14 cellular contexts compared by ENCODE assay signal in genomic region chr12:64219135-64219534, GRCh38. TPM values are rescaled to one million over a fixed set of nuclear protein-coding genes. Genes with fewer than 3 reads are reported as not detected.
DNase-seq lines count a peak whose midpoint lies in the region; ATAC-seq and TF ChIP-seq lines count a peak whose summit lies in the region.
"Had no signal": no experiment of that assay in that cellular context is flagged by ENCODE, and none has a peak within 500 bp of the region (broad histone marks: within the 10 kb centered on the region; RNA-seq: fewer than 3 reads in every experiment).

No MANE protein-coding gene starts in this region.

- DNase-seq in KBM-7 (peak; percentile 20), neural crest cell (ENCODE audit: low read depth, low spot score) (no peak), NCI-H1092 treated with DMSO at 0.1 percent for 48 hours (lab: John Stamatoyannopoulos, UW) (no peak), chondrocyte (ENCODE audit: low spot score) (no peak)
- DNase-seq in activated T-helper 2 cell treated with anti-CD3 and anti-CD28 coated beads, Interferon-gamma antibody, Interleukin-2, Interleukin-4, amounts not matched to agents 10 μg/mL and 5 μg/mL and 100 μg/mL, durations not matched to agents 14 hours and 24 hours and 36 hours (ENCODE audit: low spot score), result no peak
- DNase-seq: activated CD4-positive, CD25-positive, alpha-beta regulatory T cell; islet precursor cell; NCI-H1436 treated with DMSO at 0.1 percent for 48 hours; NCI-H524; sigmoid colon had no signal

- no peaks in the 10 kb centered on the region for H3K9me3 ChIP-seq in ES-I3 (ENCODE audit: control insufficient read depth, insufficient read depth, low read length)
- H3K9me3 ChIP-seq: sigmoid colon, suprapubic skin had no signal

- H3K36me3 ChIP-seq in ES-I3 (ENCODE audit: insufficient read depth, low read length), result no peaks in the 10 kb centered on the region
- H3K36me3 ChIP-seq: sigmoid colon, suprapubic skin had no signal

- no peaks in the 10 kb centered on the region for H3K9me3 Mint-ChIP-seq in activated T-helper 2 cell treated with anti-CD3 and anti-CD28 coated beads, Interferon-gamma antibody, Interleukin-2, Interleukin-4, amounts not matched to agents 10 μg/mL and 5 μg/mL and 100 μg/mL, durations not matched to agents 14 hours and 24 hours and 36 hours
- H3K9me3 Mint-ChIP-seq in neural crest cell (no peaks in the 10 kb centered on the region), chondrocyte (ENCODE audit: low read depth) (no peaks in the 10 kb centered on the region)

- H3K27ac Mint-ChIP-seq in activated T-helper 2 cell treated with anti-CD3 and anti-CD28 coated beads, Interferon-gamma antibody, Interleukin-2, Interleukin-4, amounts not matched to agents 10 μg/mL and 5 μg/mL and 100 μg/mL, durations not matched to agents 14 hours and 24 hours and 36 hours, result peak overlapping the region; percentile 58
- H3K27ac Mint-ChIP-seq in neural crest cell (ENCODE audit: unreplicated experiment) (no peak overlapping the region), chondrocyte (ENCODE audit: unreplicated experiment) (no peak overlapping the region)

- ATAC-seq in HG02642 (IDR thresholded peaks at IDR 0.05; ENCODE audit: poor library complexity, unreplicated experiment), result no peak
- ATAC-seq: Right ventricle myocardium inferior had no signal

- peaks cover 13% of the 10 kb centered on the region; the same call in 1 of the 2 replicates for H3K4me1 ChIP-seq in ES-I3 (ENCODE audit: insufficient read depth, low read length)

- H3K4me3 Mint-ChIP-seq in activated T-helper 2 cell treated with anti-CD3 and anti-CD28 coated beads, Interferon-gamma antibody, Interleukin-2, Interleukin-4, amounts not matched to agents 10 μg/mL and 5 μg/mL and 100 μg/mL, durations not matched to agents 14 hours and 24 hours and 36 hours (ENCODE audit: low read depth), result peak overlapping the region; percentile 59
- H3K4me3 Mint-ChIP-seq in neural crest cell (peak overlapping the region; percentile 29), chondrocyte (ENCODE audit: unreplicated experiment) (no peak overlapping the region)

- peak overlapping the region; percentile 14; the same call in 1 of the 2 replicates for H3K9ac ChIP-seq in ES-I3 (ENCODE audit: low read depth, low read length)

- peaks cover under 1% of the 10 kb centered on the region for H3K27me3 Mint-ChIP-seq in activated T-helper 2 cell treated with anti-CD3 and anti-CD28 coated beads, Interferon-gamma antibody, Interleukin-2, Interleukin-4, amounts not matched to agents 10 μg/mL and 5 μg/mL and 100 μg/mL, durations not matched to agents 14 hours and 24 hours and 36 hours (ENCODE audit: low read depth)
- H3K27me3 Mint-ChIP-seq in neural crest cell (ENCODE audit: low read depth) (no peaks in the 10 kb centered on the region), chondrocyte (ENCODE audit: low read depth) (no peaks in the 10 kb centered on the region)

- peaks cover 43% of the 10 kb centered on the region for H3K4me1 Mint-ChIP-seq in activated T-helper 2 cell treated with anti-CD3 and anti-CD28 coated beads, Interferon-gamma antibody, Interleukin-2, Interleukin-4, amounts not matched to agents 10 μg/mL and 5 μg/mL and 100 μg/mL, durations not matched to agents 14 hours and 24 hours and 36 hours (ENCODE audit: low read depth)
- H3K4me1 Mint-ChIP-seq in neural crest cell, result peaks cover 24% of the 10 kb centered on the region
- peaks cover 11% of the 10 kb centered on the region for H3K4me1 Mint-ChIP-seq in chondrocyte (ENCODE audit: low read depth)

- in situ Hi-C loops in KBM-7 (cut with MboI; ENCODE audit: low pct_unique_long_range_greater_than_20kb, low sequenced_read_pairs), result no loop called here

- TF ChIP-seq CTCF in neural crest cell (conservative IDR thresholded peaks at IDR 0.05) (no peak), chondrocyte (IDR thresholded peaks at IDR 0.05) (no peak)

- peaks cover 7% of the 10 kb centered on the region for H3K36me3 Mint-ChIP-seq in activated T-helper 2 cell treated with anti-CD3 and anti-CD28 coated beads, Interferon-gamma antibody, Interleukin-2, Interleukin-4, amounts not matched to agents 10 μg/mL and 5 μg/mL and 100 μg/mL, durations not matched to agents 14 hours and 24 hours and 36 hours (ENCODE audit: low read depth)
- H3K36me3 Mint-ChIP-seq in neural crest cell (ENCODE audit: low read depth) (no peaks in the 10 kb centered on the region), chondrocyte (ENCODE audit: low read depth) (no peaks in the 10 kb centered on the region)

- intact Hi-C loops in activated T-helper 2 cell treated with anti-CD3 and anti-CD28 coated beads, Interferon-gamma antibody, Interleukin-2, Interleukin-4, amounts not matched to agents 10 μg/mL and 5 μg/mL and 100 μg/mL, durations not matched to agents 14 hours and 24 hours and 36 hours (cut with micrococcal nuclease), result no loop called here

RNA-seq across cellular contexts. Expression of gene KICS2, which starts 3.0 kb away (rescaled TPM):
- 15.3 and 16.6 TPM in 2 replicates for total RNA-seq in activated T-helper 2 cell treated with anti-CD3 and anti-CD28 coated beads, Interferon-gamma antibody, Interleukin-2, Interleukin-4, amounts not matched to agents 10 μg/mL and 5 μg/mL and 100 μg/mL, durations not matched to agents 14 hours and 24 hours and 36 hours
- total RNA-seq in neural crest cell, result 5.6 and 6.9 TPM in 2 replicates
- total RNA-seq in chondrocyte, result 2.9 to 4.2 TPM (median 3.1 TPM) in 3 replicates
